ENCODE assay signal across 32 cellular contexts in genomic region chr1:150994248-150994647, GRCh38. TPM values are rescaled to one million over a fixed set of nuclear protein-coding genes. Genes with fewer than 3 reads are reported as not detected.
"Had no signal": no experiment of that assay in that cellular context is flagged by ENCODE, and none has a peak within 500 bp of the region (broad histone marks: within the 10 kb centered on the region; RNA-seq: fewer than 3 reads in every experiment).

No MANE protein-coding gene starts in this region.

- DNase-seq: activated CD4-positive, alpha-beta T cell treated with anti-CD3 and anti-CD28 coated beads for 4 hours; activated CD4-positive, alpha-beta T cell treated with anti-CD3 and anti-CD28 coated beads, Interleukin-2, amount 50 U/mL, for 4 hours; activated CD4-positive, CD25-positive, alpha-beta regulatory T cell; activated CD8-positive, alpha-beta memory T cell treated with anti-CD3 and anti-CD28 coated beads for 24 hours; activated effector memory CD4-positive, alpha-beta T cell treated with anti-CD3 and anti-CD28 coated beads, Interleukin-2, amount 50 U/mL, for 16 hours; activated naive CD8-positive, alpha-beta T cell treated with anti-CD3 and anti-CD28 coated beads for 36 hours; adrenal gland; aorta; body of pancreas; dorsolateral prefrontal cortex; effector memory CD4-positive, alpha-beta T cell; head of caudate nucleus; hippocampal formation; left cardiac atrium; left ventricle myocardium superior; naive B cell; nucleus accumbens; pancreas; retina; sigmoid colon; small intestine; stimulated activated CD4-positive, alpha-beta T cell treated with anti-CD3 and anti-CD28 coated beads, Interleukin-4, amount 100 ng/mL, for 4 hours; stimulated activated CD8-positive, alpha-beta memory T cell treated with anti-CD3 and anti-CD28 coated beads, Interleukin-4, amount 100 ng/mL, for 48 hours; stimulated activated naive B cell treated with anti-CD40 and anti-IgM and Interleukin-4, amounts not matched to agents 10 μg/mL and 1 μg/mL and 100 μg/mL, for 72 hours; stomach; thyroid gland had no signal

- H3K27ac ChIP-seq: adrenal gland, pancreas, prostate gland had no signal

- H3K9me3 Mint-ChIP-seq: activated naive CD8-positive, alpha-beta T cell treated with anti-CD3 and anti-CD28 coated beads for 36 hours; activated T-helper 1 cell treated with anti-CD3 and anti-CD28 coated beads, Interleukin-12 subunit alpha, Interleukin-12 subunit beta, Interleukin-2, Interleukin-4 antibody, amounts not matched to agents 30 ng/mL and 10 ng/mL and 1 ng/mL, durations not matched to agents 14 hours and 24 hours and 36 hours; naive B cell; stimulated activated naive B cell treated with anti-CD40 and anti-IgM and Interleukin-4, amounts not matched to agents 10 μg/mL and 1 μg/mL and 100 μg/mL, for 72 hours; T-helper 2 cell treated with Interferon-gamma antibody and Interleukin-4, amounts not matched to agents 5 μg/mL and 100 μg/mL, for 36 hours had no signal

- H3K36me3 Mint-ChIP-seq: activated naive CD8-positive, alpha-beta T cell treated with anti-CD3 and anti-CD28 coated beads for 36 hours had no signal

- H3K27me3 Mint-ChIP-seq: activated naive CD8-positive, alpha-beta T cell treated with anti-CD3 and anti-CD28 coated beads for 36 hours; naive B cell; stimulated activated naive B cell treated with anti-CD40 and anti-IgM and Interleukin-4, amounts not matched to agents 10 μg/mL and 1 μg/mL and 100 μg/mL, for 72 hours had no signal

- H3K4me3 ChIP-seq: adrenal gland, body of pancreas, coronary artery, dorsolateral prefrontal cortex, pancreas, prostate gland, sigmoid colon, stomach, thyroid gland had no signal

- H3K27me3 ChIP-seq: adrenal gland, body of pancreas, dorsolateral prefrontal cortex, pancreas, sigmoid colon, stomach, thyroid gland had no signal

- H3K4me1 ChIP-seq: pancreas, prostate gland had no signal

- H3K27ac Mint-ChIP-seq: activated naive CD8-positive, alpha-beta T cell treated with anti-CD3 and anti-CD28 coated beads for 36 hours; activated T-helper 1 cell treated with anti-CD3 and anti-CD28 coated beads, Interleukin-12 subunit alpha, Interleukin-12 subunit beta, Interleukin-2, Interleukin-4 antibody, amounts not matched to agents 30 ng/mL and 10 ng/mL and 1 ng/mL, durations not matched to agents 14 hours and 24 hours and 36 hours; stimulated activated naive B cell treated with anti-CD40 and anti-IgM and Interleukin-4, amounts not matched to agents 10 μg/mL and 1 μg/mL and 100 μg/mL, for 72 hours; T-helper 2 cell treated with Interferon-gamma antibody and Interleukin-4, amounts not matched to agents 5 μg/mL and 100 μg/mL, for 36 hours had no signal

- H3K9me3 ChIP-seq: adrenal gland, body of pancreas, pancreas, prostate gland, sigmoid colon, stomach, thyroid gland had no signal

- ATAC-seq: body of pancreas; stimulated activated naive B cell treated with anti-CD40 and anti-IgM and Interleukin-4, amounts not matched to agents 10 μg/mL and 1 μg/mL and 100 μg/mL, for 72 hours had no signal

- H3K4me3 Mint-ChIP-seq: activated naive CD8-positive, alpha-beta T cell treated with anti-CD3 and anti-CD28 coated beads for 36 hours; activated T-helper 1 cell treated with anti-CD3 and anti-CD28 coated beads, Interleukin-12 subunit alpha, Interleukin-12 subunit beta, Interleukin-2, Interleukin-4 antibody, amounts not matched to agents 30 ng/mL and 10 ng/mL and 1 ng/mL, durations not matched to agents 14 hours and 24 hours and 36 hours; naive B cell; stimulated activated naive B cell treated with anti-CD40 and anti-IgM and Interleukin-4, amounts not matched to agents 10 μg/mL and 1 μg/mL and 100 μg/mL, for 72 hours; T-helper 2 cell treated with Interferon-gamma antibody and Interleukin-4, amounts not matched to agents 5 μg/mL and 100 μg/mL, for 36 hours had no signal

- H3K4me1 Mint-ChIP-seq: naive B cell had no signal

RNA-seq across cellular contexts. Expression of gene ANXA9, which starts 12.2 kb away (rescaled TPM):
- total RNA-seq: activated naive CD8-positive, alpha-beta T cell treated with anti-CD3 and anti-CD28 coated beads for 36 hours; activated T-helper 1 cell treated with anti-CD3 and anti-CD28 coated beads, Interleukin-12 subunit alpha, Interleukin-12 subunit beta, Interleukin-2, Interleukin-4 antibody, amounts not matched to agents 30 ng/mL and 10 ng/mL and 1 ng/mL, durations not matched to agents 14 hours and 24 hours and 36 hours; aorta; endothelial cell of umbilical vein; lung microvascular endothelial cell; stomach had no signal
